Comparison of ENCODE assay signal across 10 cellular contexts in the genomic region with DNA sequence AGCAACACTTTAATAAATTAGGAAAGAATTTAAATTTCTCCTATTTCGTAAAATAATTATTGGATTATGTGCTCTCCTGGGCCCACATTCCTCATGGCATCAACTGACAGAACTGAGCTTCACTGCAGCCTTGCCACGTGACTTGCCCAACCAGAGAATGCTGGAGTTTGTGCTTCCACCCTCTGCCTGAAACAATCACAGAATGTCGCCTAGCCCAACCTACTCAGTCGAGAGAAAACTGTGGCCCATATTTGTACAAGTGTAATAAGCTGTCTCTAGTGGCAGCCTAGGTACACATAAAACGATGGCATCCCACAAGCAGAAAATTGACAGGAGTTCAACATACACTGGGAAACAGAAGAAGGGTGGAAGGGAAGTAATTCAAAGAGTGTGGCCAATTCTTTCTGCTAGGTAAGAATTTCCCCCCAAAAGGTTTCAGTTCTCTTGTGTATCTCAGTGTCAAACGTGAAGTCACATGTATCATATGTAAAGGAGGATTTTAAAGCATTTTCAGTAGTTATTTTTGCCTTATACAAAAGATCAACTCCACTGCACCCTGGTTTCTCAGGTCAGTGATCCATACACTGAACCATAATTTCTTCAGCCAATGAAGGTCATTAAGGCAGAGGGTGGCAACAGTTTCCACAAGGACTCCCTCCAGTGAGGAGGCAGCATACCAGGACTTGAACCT. TPM values are rescaled to one million over a fixed set of nuclear protein-coding genes. Genes with fewer than 3 reads are reported as not detected.
DNase-seq lines count a peak whose midpoint lies in the region; ATAC-seq and TF ChIP-seq lines count a peak whose summit lies in the region.
"Had no signal": no experiment of that assay in that cellular context is flagged by ENCODE, and none has a peak within 500 bp of the region (broad histone marks: within the 10 kb centered on the region; RNA-seq: fewer than 3 reads in every experiment).

No MANE protein-coding gene starts in this region.

- H3K36me3 ChIP-seq in osteoblast (ENCODE audit: insufficient read depth, low read length) (no peaks in the 10 kb centered on the region), lower lobe of right lung (no peaks in the 10 kb centered on the region)

- H4K20me1 ChIP-seq in osteoblast (ENCODE audit: insufficient read depth, low read length): peaks cover 4% of the 10 kb centered on the region

- no peak for DNase-seq in left colon
- no peak for DNase-seq in osteoblast (ENCODE audit: insufficient read length, low spot score, missing footprints)
- DNase-seq in T-helper 9 cell: no peak
- DNase-seq in lower lobe of right lung: no peak
- no peak for DNase-seq in putamen (ENCODE audit: low spot score)
- DNase-seq: stimulated activated CD4-positive, alpha-beta T cell treated with anti-CD3 and anti-CD28 coated beads, Interleukin-2, amount 100 ng/mL, for 48 hours had no signal

- H3K9me3 ChIP-seq in osteoblast (ENCODE audit: low read depth, low read length) (no peaks in the 10 kb centered on the region), lower lobe of right lung (no peaks in the 10 kb centered on the region)

- H3K4me1 ChIP-seq in osteoblast (ENCODE audit: insufficient read depth, low read length) (no peaks in the 10 kb centered on the region), lower lobe of right lung (peaks cover 51% of the 10 kb centered on the region)

- H3K79me2 ChIP-seq in osteoblast (ENCODE audit: insufficient read depth, low read length): no peaks in the 10 kb centered on the region

- no peak overlapping the region for H3K27ac ChIP-seq in osteoblast (ENCODE audit: low read depth, low read length)
- H3K27ac ChIP-seq in lower lobe of right lung: no peak overlapping the region
- H3K27ac ChIP-seq: VCaP had no signal

- no peak overlapping the region for H2AFZ ChIP-seq in osteoblast (ENCODE audit: low read length)

- H3K27me3 ChIP-seq in osteoblast (ENCODE audit: insufficient read depth, low read length) (no peaks in the 10 kb centered on the region), lower lobe of right lung (ENCODE audit: low read depth) (no peaks in the 10 kb centered on the region)

- H3K4me3 ChIP-seq in osteoblast (ENCODE audit: insufficient read depth, low read length): no peak overlapping the region
- H3K4me3 ChIP-seq in lower lobe of right lung: no peak overlapping the region

- no peak overlapping the region for H3K4me2 ChIP-seq in osteoblast (ENCODE audit: insufficient read depth, low read length)

- peak; percentile 65 for ATAC-seq in GM18520 (IDR thresholded peaks at IDR 0.05; ENCODE audit: unreplicated experiment)
- ATAC-seq in GM21717 (IDR thresholded peaks at IDR 0.05; ENCODE audit: unreplicated experiment): peak; percentile 69
- ATAC-seq in HG03457 (IDR thresholded peaks at IDR 0.05; ENCODE audit: unreplicated experiment): peak; percentile 77
- ATAC-seq in left colon: peak; percentile 40
- ATAC-seq in lower lobe of right lung: no peak

- intact Hi-C loops in left colon (cut with DNase I, micrococcal nuclease) (no loop called here), lower lobe of right lung (cut with DNase I) (no loop called here)

- TF ChIP-seq CTCF in osteoblast (IDR thresholded peaks at IDR 0.05; ENCODE audit: extremely low read depth, low read depth, low read length): no peak
- TF ChIP-seq CTCF in lower lobe of right lung (IDR thresholded peaks at IDR 0.05): no peak

RNA-seq across cellular contexts. Expression of a gene that starts 41.7 kb away (rescaled TPM):
- total RNA-seq in left colon: 10 to 100 TPM; 16.2 to 23.1 TPM
- total RNA-seq in osteoblast: 11.6 and 14.7 TPM in 2 replicates
- total RNA-seq in lower lobe of right lung: 27.9 TPM

Comparison
In these comparisons a context has a peak if more than half of its experiments do, and no peak if none do; other contexts are left out.
1. ATAC-seq: peak in GM18520 (single experiment), GM21717 (single experiment), HG03457 (single experiment) and left colon (single experiment); none in lower lobe of right lung (0 of 2).